In the genomic region with DNA sequence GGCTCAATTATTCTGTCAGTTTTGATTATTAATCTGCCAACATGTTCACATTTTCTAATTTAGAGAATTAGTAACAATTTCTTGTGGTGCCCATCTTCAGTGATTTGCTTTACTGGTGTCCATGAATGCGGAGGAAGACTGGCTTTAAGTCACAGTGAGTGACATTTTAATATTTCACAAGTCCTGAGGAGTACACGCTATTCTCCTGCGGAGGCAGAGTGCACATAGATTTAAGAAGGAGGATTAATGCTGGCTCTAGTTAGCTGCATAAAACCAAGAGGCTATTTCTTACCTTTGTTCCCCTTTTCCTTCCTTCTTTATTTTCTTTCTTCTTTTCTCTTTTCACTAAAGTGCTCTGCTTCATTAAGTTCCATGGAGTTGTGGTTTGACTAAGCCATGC, we compare ENCODE assay signal across 32 cellular contexts.
"Had no signal": no experiment of that assay in that cellular context is flagged by ENCODE, and none has a peak within 500 bp of the region (broad histone marks: within the 10 kb centered on the region; RNA-seq: fewer than 3 reads in every experiment).

No MANE protein-coding gene starts in this region.

- H3K4me3 ChIP-seq: cardiac muscle cell, SJCRH30 had no signal

- H3K9me3 Mint-ChIP-seq: activated T-cell treated with anti-CD3 and anti-CD28 coated beads, Interleukin-2, amount 50 U/mL, for 4 hours; WTC11 had no signal

- DNase-seq: activated CD4-positive, alpha-beta T cell treated with anti-CD3 and anti-CD28 coated beads for 48 hours; activated CD4-positive, alpha-beta T cell treated with anti-CD3 and anti-CD28 coated beads, Interleukin-2, amount 50 U/mL, for 4 hours; activated CD4-positive, CD25-positive, alpha-beta regulatory T cell treated with anti-CD3 and anti-CD28 coated beads, Interleukin-2, amount 50 U/mL, for 72 hours; activated CD8-positive, alpha-beta memory T cell treated with anti-CD3 and anti-CD28 coated beads, Interleukin-2, amount 10 ng/mL, durations not matched to agents 7 days and 5 days; activated gamma-delta T cell; activated naive CD4-positive, alpha-beta T cell treated with anti-CD3 and anti-CD28 coated beads for 36 hours; activated T-cell treated with anti-CD3 and anti-CD28 coated beads, Interleukin-2, amount 50 U/mL, for 4 hours; amygdala; brain microvascular endothelial cell; Kasumi-1; KBM-7; NCI-H1048; NCI-H146; NCI-H187 treated with DMSO at 0.1 percent for 48 hours; NCI-H2081 treated with DMSO at 0.1 percent for 48 hours; NCI-H2171 treated with DMSO at 0.1 percent for 48 hours; NCI-H226; NCI-H526; NCI-H774; NK-92 treated with Interleukin-12 subunit alpha and Interleukin-12 subunit beta, amount 100 ng/mL, for 24 hours; OCI-M1; RPMI8226; SJCRH30; SK-N-SH; SW 1271 had no signal

- H3K4me1 Mint-ChIP-seq: activated CD8-positive, alpha-beta memory T cell treated with anti-CD3 and anti-CD28 coated beads, Interleukin-2, amount 10 ng/mL, durations not matched to agents 7 days and 5 days; activated T-helper 17 cell treated with anti-CD3 and anti-CD28 coated beads, Interleukin-2, amount 50 U/mL, for 72 hours had no signal

- H3K27me3 Mint-ChIP-seq: activated CD8-positive, alpha-beta memory T cell treated with anti-CD3 and anti-CD28 coated beads, Interleukin-2, amount 10 ng/mL, durations not matched to agents 7 days and 5 days; activated naive CD8-positive, alpha-beta T cell; activated T-helper 17 cell treated with anti-CD3 and anti-CD28 coated beads, Interleukin-2, amount 50 U/mL, for 72 hours had no signal

- H3K27ac Mint-ChIP-seq: activated CD8-positive, alpha-beta memory T cell treated with anti-CD3 and anti-CD28 coated beads, Interleukin-2, amount 10 ng/mL, durations not matched to agents 7 days and 5 days; activated naive CD4-positive, alpha-beta T cell treated with anti-CD3 and anti-CD28 coated beads for 36 hours; activated naive CD8-positive, alpha-beta T cell; activated T-helper 17 cell treated with anti-CD3 and anti-CD28 coated beads, Interleukin-2, amount 50 U/mL, for 72 hours; T-helper 2 cell treated with Interferon-gamma antibody and Interleukin-4, amounts not matched to agents 5 μg/mL and 100 μg/mL, for 36 hours; WTC11 had no signal

- H3K4me3 Mint-ChIP-seq: activated CD8-positive, alpha-beta memory T cell treated with anti-CD3 and anti-CD28 coated beads, Interleukin-2, amount 10 ng/mL, durations not matched to agents 7 days and 5 days; activated naive CD4-positive, alpha-beta T cell treated with anti-CD3 and anti-CD28 coated beads for 36 hours; activated naive CD8-positive, alpha-beta T cell; activated T-cell treated with anti-CD3 and anti-CD28 coated beads, Interleukin-2, amount 50 U/mL, for 4 hours; activated T-helper 17 cell treated with anti-CD3 and anti-CD28 coated beads, Interleukin-2, amount 50 U/mL, for 72 hours; T-helper 2 cell treated with Interferon-gamma antibody and Interleukin-4, amounts not matched to agents 5 μg/mL and 100 μg/mL, for 36 hours; WTC11 had no signal

- H3K36me3 Mint-ChIP-seq: activated CD8-positive, alpha-beta memory T cell treated with anti-CD3 and anti-CD28 coated beads, Interleukin-2, amount 10 ng/mL, durations not matched to agents 7 days and 5 days; activated naive CD8-positive, alpha-beta T cell; WTC11 had no signal

- ATAC-seq: activated CD8-positive, alpha-beta memory T cell treated with anti-CD3 and anti-CD28 coated beads, Interleukin-2, amount 10 ng/mL, durations not matched to agents 7 days and 5 days; activated T-cell treated with anti-CD3 and anti-CD28 coated beads, Interleukin-2, amount 50 U/mL, for 4 hours; activated T-helper 17 cell treated with anti-CD3 and anti-CD28 coated beads, Interleukin-2, amount 50 U/mL, for 72 hours; Panc1; Right ventricle myocardium inferior; WTC11 had no signal
